8 cellular contexts compared by ENCODE assay signal in the genomic region with DNA sequence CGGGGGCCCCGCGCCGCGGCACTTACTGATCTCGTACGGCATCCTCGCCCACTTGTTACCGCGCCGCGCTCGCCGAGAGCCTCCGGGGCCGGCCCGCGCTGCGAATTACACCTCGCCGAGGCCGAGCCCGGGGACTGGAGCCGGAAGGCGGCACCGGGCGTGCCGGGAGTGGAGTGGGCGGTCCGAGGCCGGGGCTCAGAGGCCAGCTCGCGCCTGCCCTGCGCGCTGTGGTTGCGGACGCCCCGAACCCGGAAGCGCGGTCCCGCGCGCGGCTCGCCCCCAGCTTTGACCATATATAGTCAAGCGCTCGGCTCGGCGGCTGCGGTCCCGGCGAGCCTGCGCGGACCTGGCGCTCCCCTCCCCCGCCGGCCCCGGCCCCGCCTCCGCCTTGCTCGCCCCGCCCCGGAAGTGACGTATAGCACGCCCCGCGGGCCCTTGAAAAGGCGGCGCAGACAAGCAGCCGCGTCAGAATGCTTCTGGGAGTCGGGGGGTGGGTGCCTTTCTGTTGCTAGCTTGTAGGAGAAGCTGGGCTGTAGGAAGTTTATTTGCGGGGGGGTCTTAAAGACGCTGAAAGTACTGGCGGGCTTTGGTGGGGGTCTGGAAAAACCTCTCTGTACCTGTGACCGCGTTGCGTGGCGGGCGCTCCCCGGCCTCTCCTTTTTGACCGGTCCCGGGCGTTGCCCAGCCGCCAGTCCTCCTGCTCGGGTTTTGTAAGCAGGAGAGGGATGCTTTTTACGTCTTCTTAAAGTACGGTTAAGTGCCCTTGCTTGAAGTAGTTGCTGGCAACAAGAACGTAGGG. TPM values are rescaled to one million over a fixed set of nuclear protein-coding genes. Genes with fewer than 3 reads are reported as not detected.
DNase-seq lines count a peak whose midpoint lies in the region; ATAC-seq and TF ChIP-seq lines count a peak whose summit lies in the region.

A gene with protein sequence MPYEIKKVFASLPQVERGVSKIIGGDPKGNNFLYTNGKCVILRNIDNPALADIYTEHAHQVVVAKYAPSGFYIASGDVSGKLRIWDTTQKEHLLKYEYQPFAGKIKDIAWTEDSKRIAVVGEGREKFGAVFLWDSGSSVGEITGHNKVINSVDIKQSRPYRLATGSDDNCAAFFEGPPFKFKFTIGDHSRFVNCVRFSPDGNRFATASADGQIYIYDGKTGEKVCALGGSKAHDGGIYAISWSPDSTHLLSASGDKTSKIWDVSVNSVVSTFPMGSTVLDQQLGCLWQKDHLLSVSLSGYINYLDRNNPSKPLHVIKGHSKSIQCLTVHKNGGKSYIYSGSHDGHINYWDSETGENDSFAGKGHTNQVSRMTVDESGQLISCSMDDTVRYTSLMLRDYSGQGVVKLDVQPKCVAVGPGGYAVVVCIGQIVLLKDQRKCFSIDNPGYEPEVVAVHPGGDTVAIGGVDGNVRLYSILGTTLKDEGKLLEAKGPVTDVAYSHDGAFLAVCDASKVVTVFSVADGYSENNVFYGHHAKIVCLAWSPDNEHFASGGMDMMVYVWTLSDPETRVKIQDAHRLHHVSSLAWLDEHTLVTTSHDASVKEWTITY (minus strand): TSS at position 175 of the 799 bp plus-strand sequence. CDS start 133 bp downstream, at position 42.

- H3K9ac ChIP-seq in liver (ENCODE audit: low read depth in 1 of 2, low read length in 2 of 2): peak within 1 kb of the TSS; percentile 96 to 98

- peaks cover 0 to 5% (median 5%) of the 10 kb centered on the region in 3 donors for H3K27me3 Mint-ChIP-seq in CD14-positive monocyte (ENCODE audit: low read depth in 3 of 3)

- peak within 1 kb of the TSS; percentile 93 to 96 for H3K4me3 Mint-ChIP-seq in CD14-positive monocyte

- H3K27me3 ChIP-seq in liver (ENCODE audit: control insufficient read depth in 4 of 4, insufficient read depth in 4 of 4, low read length in 3 of 4): no peaks in the 10 kb centered on the region

- TF ChIP-seq CTCF in CD14-positive monocyte (IDR thresholded peaks at IDR 0.05) (no peak), liver (IDR thresholded peaks at IDR 0.05; ENCODE audit: low read depth, low read length, missing input control) (no peak)

- peak within 1 kb of the TSS; percentile 92 to 98 for H3K27ac ChIP-seq in liver (ENCODE audit: low read depth in 1 of 2, low read length in 2 of 2)

- under 1% methylated on average over 90 of the region's 90 CpGs for WGBS in liver

- TF ChIP-seq RAD21 in liver (IDR thresholded peaks at IDR 0.05): no peak

- no peaks in the 10 kb centered on the region for H3K9me3 Mint-ChIP-seq in CD14-positive monocyte

- H3K4me3 ChIP-seq in liver (ENCODE audit: low read depth in 1 of 3, low read length in 3 of 3): peak within 1 kb of the TSS; percentile 87 to 97 (median 87)

- H3K9me3 ChIP-seq in liver (ENCODE audit: control insufficient read depth in 4 of 4, low read length in 3 of 4): no peaks in the 10 kb centered on the region

- H3K27ac Mint-ChIP-seq in CD14-positive monocyte: peak within 1 kb of the TSS; percentile 99 to 100 (median 100)

- H3K36me3 Mint-ChIP-seq in CD14-positive monocyte: peaks cover 35 to 36% of the 10 kb centered on the region in 2 donors

- H3K4me1 ChIP-seq in liver (ENCODE audit: control insufficient read depth in 4 of 4, insufficient read depth in 4 of 4, low read length in 3 of 4): peaks cover 5 to 23% (median 16%) of the 10 kb centered on the region in 4 donors

- H3K4me1 Mint-ChIP-seq in CD14-positive monocyte: peaks cover 52% of the 10 kb centered on the region

- intact Hi-C loops in CD14-positive monocyte (cut with micrococcal nuclease): loop anchor here (5.0 kb wide), 1 partner anchor 95 kb away; a partner anchor contains a TSS

- DNase-seq in CD14-positive monocyte (ENCODE audit: low spot score) (peak; percentile 96), NCI-H748 treated with DMSO at 0.1 percent for 48 hours (lab: John Stamatoyannopoulos, UW) (peak; percentile 70), dermis blood vessel endothelial cell (peak; percentile 97)
- peak; percentile 86 to 90 for DNase-seq in activated CD4-positive, alpha-beta T cell treated with anti-CD3 and anti-CD28 coated beads, Interleukin-2, amount 50 U/mL, for 48 hours
- peak; percentile 92 for DNase-seq in stimulated activated CD4-positive, alpha-beta T cell treated with anti-CD3 and anti-CD28 coated beads, Interleukin-4, amount 100 ng/mL, for 1 hour

- peak; percentile 80 for ATAC-seq in GM19395 (IDR thresholded peaks at IDR 0.05; ENCODE audit: unreplicated experiment)
- peak; percentile 92 for ATAC-seq in HG03558 (IDR thresholded peaks at IDR 0.05; ENCODE audit: extremely low read depth, unreplicated experiment)

- peaks cover 7 to 25% (median 17%) of the 10 kb centered on the region in 4 donors for H3K36me3 ChIP-seq in liver (ENCODE audit: control insufficient read depth in 4 of 4, insufficient read depth in 3 of 4, low read depth in 1 of 4, low read length in 3 of 4)

TF ChIP-seq in liver, 16 proteins besides CTCF, POLR2A, EP300 and RAD21:
- TF ChIP-seq EGR1 (IDR thresholded peaks at IDR 0.05; ENCODE audit: low read depth in 2 of 2) (peak in 1 of 2 donors; percentile 63), HNF4G (IDR thresholded peaks at IDR 0.05) (peak; percentile 17), NR2F2 (IDR thresholded peaks at IDR 0.05) (no peak), SP1 (IDR thresholded peaks at IDR 0.05) (peak; percentile 54), YY1 (IDR thresholded peaks at IDR 0.05) (peak; percentile 29), GABPA (IDR thresholded peaks at IDR 0.05 in 1 of 2, conservative IDR thresholded peaks at IDR 0.05 in 1 of 2) (peak; percentile 67 to 83), TAF1 (conservative IDR thresholded peaks at IDR 0.05) (peak; percentile 97)
- TF ChIP-seq, protein P1, sequence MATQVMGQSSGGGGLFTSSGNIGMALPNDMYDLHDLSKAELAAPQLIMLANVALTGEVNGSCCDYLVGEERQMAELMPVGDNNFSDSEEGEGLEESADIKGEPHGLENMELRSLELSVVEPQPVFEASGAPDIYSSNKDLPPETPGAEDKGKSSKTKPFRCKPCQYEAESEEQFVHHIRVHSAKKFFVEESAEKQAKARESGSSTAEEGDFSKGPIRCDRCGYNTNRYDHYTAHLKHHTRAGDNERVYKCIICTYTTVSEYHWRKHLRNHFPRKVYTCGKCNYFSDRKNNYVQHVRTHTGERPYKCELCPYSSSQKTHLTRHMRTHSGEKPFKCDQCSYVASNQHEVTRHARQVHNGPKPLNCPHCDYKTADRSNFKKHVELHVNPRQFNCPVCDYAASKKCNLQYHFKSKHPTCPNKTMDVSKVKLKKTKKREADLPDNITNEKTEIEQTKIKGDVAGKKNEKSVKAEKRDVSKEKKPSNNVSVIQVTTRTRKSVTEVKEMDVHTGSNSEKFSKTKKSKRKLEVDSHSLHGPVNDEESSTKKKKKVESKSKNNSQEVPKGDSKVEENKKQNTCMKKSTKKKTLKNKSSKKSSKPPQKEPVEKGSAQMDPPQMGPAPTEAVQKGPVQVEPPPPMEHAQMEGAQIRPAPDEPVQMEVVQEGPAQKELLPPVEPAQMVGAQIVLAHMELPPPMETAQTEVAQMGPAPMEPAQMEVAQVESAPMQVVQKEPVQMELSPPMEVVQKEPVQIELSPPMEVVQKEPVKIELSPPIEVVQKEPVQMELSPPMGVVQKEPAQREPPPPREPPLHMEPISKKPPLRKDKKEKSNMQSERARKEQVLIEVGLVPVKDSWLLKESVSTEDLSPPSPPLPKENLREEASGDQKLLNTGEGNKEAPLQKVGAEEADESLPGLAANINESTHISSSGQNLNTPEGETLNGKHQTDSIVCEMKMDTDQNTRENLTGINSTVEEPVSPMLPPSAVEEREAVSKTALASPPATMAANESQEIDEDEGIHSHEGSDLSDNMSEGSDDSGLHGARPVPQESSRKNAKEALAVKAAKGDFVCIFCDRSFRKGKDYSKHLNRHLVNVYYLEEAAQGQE (IDR thresholded peaks at IDR 0.05): peak; percentile 94
- TF ChIP-seq, protein P2, sequence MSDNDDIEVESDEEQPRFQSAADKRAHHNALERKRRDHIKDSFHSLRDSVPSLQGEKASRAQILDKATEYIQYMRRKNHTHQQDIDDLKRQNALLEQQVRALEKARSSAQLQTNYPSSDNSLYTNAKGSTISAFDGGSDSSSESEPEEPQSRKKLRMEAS (IDR thresholded peaks at IDR 0.05): no peak

RNA-seq across cellular contexts. Expression of the gene that starts here (rescaled TPM):
- 100 to 1,000 TPM; 243 to 251 TPM for polyA plus RNA-seq in CD14-positive monocyte
- total RNA-seq in dermis blood vessel endothelial cell: 344 and 584 TPM in 2 replicates
- 10 to 100 TPM; 60.3 to 97.4 TPM for total RNA-seq in liver
- polyA plus RNA-seq in liver: 10 to 100 TPM; 31.1 to 71.1 TPM

Comparison
In these comparisons a context has a peak if more than half of its experiments do, and no peak if none do; other contexts are left out.
1. Peak in every context shown above with its lines: DNase-seq, ATAC-seq, H3K4me3 ChIP-seq and H3K27ac ChIP-seq.